Comparison of ENCODE assay signal across 1 cellular context in the genomic region with DNA sequence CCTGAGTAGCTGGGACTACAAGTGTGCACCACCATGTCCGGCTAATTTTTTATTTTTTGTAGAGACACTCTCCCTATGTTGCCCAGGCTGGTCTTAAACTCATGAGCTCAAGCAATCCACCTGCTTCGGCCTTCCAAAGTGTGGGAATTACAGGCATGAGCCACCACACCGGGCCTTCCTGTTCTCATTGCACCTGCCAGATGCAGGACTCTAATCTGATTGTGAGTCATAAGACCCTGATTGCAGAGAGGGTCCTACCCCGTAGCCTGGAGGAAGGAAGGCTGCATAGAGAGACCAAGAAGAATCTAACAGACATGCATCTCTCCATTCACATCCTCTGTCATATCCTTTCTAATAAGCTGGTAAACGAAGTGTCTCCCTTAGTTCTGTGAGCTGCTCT.
TF ChIP-seq lines count a peak whose summit lies in the region.

No MANE protein-coding gene starts in this region.

TF ChIP-seq in GM12878, 131 proteins besides CTCF, POLR2A, EP300 and RAD21:
- TF ChIP-seq, protein P1, sequence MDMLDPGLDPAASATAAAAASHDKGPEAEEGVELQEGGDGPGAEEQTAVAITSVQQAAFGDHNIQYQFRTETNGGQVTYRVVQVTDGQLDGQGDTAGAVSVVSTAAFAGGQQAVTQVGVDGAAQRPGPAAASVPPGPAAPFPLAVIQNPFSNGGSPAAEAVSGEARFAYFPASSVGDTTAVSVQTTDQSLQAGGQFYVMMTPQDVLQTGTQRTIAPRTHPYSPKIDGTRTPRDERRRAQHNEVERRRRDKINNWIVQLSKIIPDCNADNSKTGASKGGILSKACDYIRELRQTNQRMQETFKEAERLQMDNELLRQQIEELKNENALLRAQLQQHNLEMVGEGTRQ (IDR thresholded peaks at IDR 0.05; ENCODE audit: borderline replicate concordance, low read depth, low read length) = no peak
- TF ChIP-seq TCF3 (IDR thresholded peaks at IDR 0.05; ENCODE audit: borderline replicate concordance, insufficient read depth, low read depth, low read length) (no peak), MTA2 (IDR thresholded peaks at IDR 0.05; ENCODE audit: low read depth) (no peak), FOXK2 (IDR thresholded peaks at IDR 0.05) (no peak), JUNB (IDR thresholded peaks at IDR 0.05) (no peak), EZH2 (IDR thresholded peaks at IDR 0.05; ENCODE audit: borderline replicate concordance, control insufficient read depth, low read depth, low read length) (no peak), TARDBP (IDR thresholded peaks at IDR 0.05; ENCODE audit: borderline replicate concordance) (no peak), SRF (IDR thresholded peaks at IDR 0.05; ENCODE audit: low read depth in 2 of 2, low read length in 2 of 2) (no peak), YBX1 (IDR thresholded peaks at IDR 0.05) (no peak), NFXL1 (IDR thresholded peaks at IDR 0.05; ENCODE audit: borderline replicate concordance) (no peak)
